8 cellular contexts compared by ENCODE assay signal in genomic region chr22:36330655-36331305, GRCh38. TPM values are rescaled to one million over a fixed set of nuclear protein-coding genes. Genes with fewer than 3 reads are reported as not detected.
DNase-seq lines count a peak whose midpoint lies in the region; ATAC-seq, FAIRE-seq and TF ChIP-seq lines count a peak whose summit lies in the region.

No MANE protein-coding gene starts in this region.

- H3K27me3 ChIP-seq in GM06990 (replicated peaks; ENCODE audit: control insufficient read depth, insufficient read depth, low read length) (no peaks in the 10 kb centered on the region), SK-N-SH (ENCODE audit: insufficient read depth) (no peaks in the 10 kb centered on the region), endothelial cell of umbilical vein (ENCODE audit: control insufficient read depth in 2 of 2, insufficient read depth in 2 of 2, low read length in 2 of 2) (no peaks in the 10 kb centered on the region), neural progenitor cell (no peaks in the 10 kb centered on the region)

- H4K20me1 ChIP-seq in SK-N-SH (ENCODE audit: insufficient read depth) (no peaks in the 10 kb centered on the region; the same call in 1 of the 2 replicates), endothelial cell of umbilical vein (replicated peaks; ENCODE audit: control insufficient read depth, extremely low read depth, insufficient read depth, low read length) (no peaks in the 10 kb centered on the region), neural progenitor cell (ENCODE audit: low read depth) (peaks cover 17% of the 10 kb centered on the region)

- H3K27me3 Mint-ChIP-seq in neural progenitor cell (ENCODE audit: insufficient read depth, low read depth): peaks cover 7% of the 10 kb centered on the region

- H3K4me1 ChIP-seq in SK-N-SH (ENCODE audit: control insufficient read depth in 1 of 2, insufficient read depth in 2 of 2, low read depth in 1 of 2, low read length in 1 of 2): peaks cover 64 to 91% of the 10 kb centered on the region in 2 experiments
- H3K4me1 ChIP-seq in endothelial cell of umbilical vein (ENCODE audit: control insufficient read depth, extremely low read depth, insufficient read depth, low read length): peaks cover 97% of the 10 kb centered on the region
- H3K4me1 ChIP-seq in neural progenitor cell: peaks cover 53% of the 10 kb centered on the region

- H3K9me3 ChIP-seq in SK-N-SH (no peaks in the 10 kb centered on the region), endothelial cell of umbilical vein (replicated peaks; ENCODE audit: control insufficient read depth, insufficient read depth, low read length) (no peaks in the 10 kb centered on the region), neural progenitor cell (ENCODE audit: low read depth) (no peaks in the 10 kb centered on the region)

- no peak for TF ChIP-seq RAD21 in SK-N-SH (IDR thresholded peaks at IDR 0.05; ENCODE audit: low read length)

- H3K27ac Mint-ChIP-seq in neural progenitor cell: peak overlapping the region; percentile 100

- H3K9me3 Mint-ChIP-seq in neural progenitor cell: no peaks in the 10 kb centered on the region

- peak overlapping the region; percentile 88 to 98 for H3K27ac ChIP-seq in SK-N-SH (ENCODE audit: low read depth in 2 of 2, low read length in 1 of 2)
- H3K27ac ChIP-seq in endothelial cell of umbilical vein (ENCODE audit: insufficient read depth, low read depth, low read length): peak overlapping the region; percentile 99
- H3K27ac ChIP-seq in neural progenitor cell: peak overlapping the region; percentile 99

- H2AFZ ChIP-seq in SK-N-SH (ENCODE audit: low read depth) (no peak overlapping the region), endothelial cell of umbilical vein (ENCODE audit: low read depth, low read length) (no peak overlapping the region), neural progenitor cell (replicated peaks) (no peak overlapping the region)

- CTCF ChIA-PET in SK-N-SH (lab: Yijun Ruan, JAX) (interaction anchor here (1.5 to 4.9 kb wide), 3 partner anchors 20 to 140 kb away, joined by 3 to 34 read pairs (median 7); no protein-coding TSS in a partner anchor), endothelial cell of umbilical vein (lab: Charles Lee) (interaction anchor here (0.6 to 5.3 kb wide), 9 partner anchors 9 to 139 kb away, joined by 3 to 56 read pairs (median 6); partner anchors contain the start of gene MYH9)

- BruUV-seq in endothelial cell of umbilical vein (replicated peaks; lab: Mats Ljungman, UMichigan): no TSS peak

- ATAC-seq in GM19328 (IDR thresholded peaks at IDR 0.05; ENCODE audit: unreplicated experiment): no peak

- peaks cover 77% of the 10 kb centered on the region for H3F3A ChIP-seq in SK-N-SH (replicated peaks; ENCODE audit: insufficient read depth)
- peaks cover 38% of the 10 kb centered on the region for H3F3A ChIP-seq in neural progenitor cell (ENCODE audit: low read depth)

- H3K79me2 ChIP-seq in SK-N-SH (ENCODE audit: insufficient read depth) (peaks cover 99% of the 10 kb centered on the region), endothelial cell of umbilical vein (ENCODE audit: control insufficient read depth, insufficient read depth, low read length) (peaks cover 74% of the 10 kb centered on the region), neural progenitor cell (ENCODE audit: low read depth) (peaks cover 64% of the 10 kb centered on the region)

- intact Hi-C loops in endothelial cell of umbilical vein (cut with micrococcal nuclease): loop anchor here (5.0 kb wide), 1 partner anchor 197 kb away; the partner anchor contains the start of gene EIF3D

- dilution Hi-C loops in endothelial cell of umbilical vein (cut with MboI; ENCODE audit: extremely low pct_ligation_motif_present, low sequenced_read_pairs): no loop called here

- WGBS in SK-N-SH (ENCODE audit: low lambda C conversion rate): 21% methylated on average over 18 of the region's 20 CpGs

- POLR2A ChIA-PET in SK-N-SH (lab: Yijun Ruan, JAX) (interaction anchor here (1.3 kb wide), 1 partner anchor 152 kb away, joined by 4 read pairs; no protein-coding TSS in a partner anchor), endothelial cell of umbilical vein (lab: Charles Lee) (interaction anchor here (0.8 to 3.8 kb wide), 8 partner anchors 24 to 137 kb away, joined by 3 to 19 read pairs (median 4); no protein-coding TSS in a partner anchor)

- DNase-seq in GM06990 (ENCODE audit: extremely low read depth, insufficient read length) (no peak), SK-N-SH (no peak), endothelial cell of umbilical vein (ENCODE audit: low read depth, low spot score) (peak; percentile 78), neural progenitor cell (ENCODE audit: low spot score) (no peak), NCI-H1417 (lab: John Stamatoyannopoulos, UW) (no peak), NCI-H2227 (lab: John Stamatoyannopoulos, UW; ENCODE audit: unreplicated experiment) (no peak)
- DNase-seq in stimulated activated CD4-positive, alpha-beta T cell treated with anti-CD3 and anti-CD28 coated beads, Interleukin-4, amount 100 ng/mL, for 24 hours: no peak

- peak overlapping the region; percentile 63 for H3K4me2 ChIP-seq in SK-N-SH
- peak overlapping the region; percentile 59 for H3K4me2 ChIP-seq in endothelial cell of umbilical vein (ENCODE audit: insufficient read depth, low read length)
- H3K4me2 ChIP-seq in neural progenitor cell: no peak overlapping the region

- H3K4me1 Mint-ChIP-seq in neural progenitor cell: peaks cover 90% of the 10 kb centered on the region

- no peaks in the 10 kb centered on the region for H3K9me1 ChIP-seq in endothelial cell of umbilical vein (replicated peaks; ENCODE audit: control insufficient read depth, extremely low read depth, insufficient read depth, low read length)

- peaks cover 30% of the 10 kb centered on the region for H3K36me3 Mint-ChIP-seq in neural progenitor cell

- FAIRE-seq in endothelial cell of umbilical vein (lab: Jason Lieb, UNC): no peak

- no peaks in the 10 kb centered on the region for H3K9me2 ChIP-seq in SK-N-SH

- peak; percentile 19 for TF ChIP-seq POLR2A in endothelial cell of umbilical vein (IDR thresholded peaks at IDR 0.05; ENCODE audit: low read depth, low read length)

- TF ChIP-seq CTCF in GM06990 (IDR thresholded peaks at IDR 0.05; ENCODE audit: insufficient read depth, low read length, poor library complexity, severe bottlenecking) (no peak), SK-N-SH (IDR thresholded peaks at IDR 0.05) (no peak), endothelial cell of umbilical vein (IDR thresholded peaks at IDR 0.05; ENCODE audit: extremely low read depth in 1 of 2, insufficient read depth in 1 of 2, low read depth in 1 of 2, low read length in 2 of 2) (no peak), neural progenitor cell (IDR thresholded peaks at IDR 0.05) (no peak)

- H3K36me3 ChIP-seq in GM06990 (ENCODE audit: control insufficient read depth, insufficient read depth, low read length) (peaks cover 41% of the 10 kb centered on the region), SK-N-SH (replicated peaks in 1 of 2; ENCODE audit: control insufficient read depth in 1 of 2, insufficient read depth in 2 of 2, low read length in 1 of 2) (peaks cover 38 to 47% of the 10 kb centered on the region in 2 experiments), endothelial cell of umbilical vein (ENCODE audit: control insufficient read depth in 2 of 2, extremely low read depth in 1 of 2, insufficient read depth in 2 of 2, low read length in 2 of 2) (peaks cover 13 to 43% of the 10 kb centered on the region in 2 experiments), neural progenitor cell (no peaks in the 10 kb centered on the region)

- peak overlapping the region; percentile 65 for H3K9ac ChIP-seq in SK-N-SH
- H3K9ac ChIP-seq in endothelial cell of umbilical vein (replicated peaks; ENCODE audit: extremely low read depth, insufficient read depth, low read length): peak overlapping the region; percentile 95
- H3K9ac ChIP-seq in neural progenitor cell: no peak overlapping the region

- H3K4me3 ChIP-seq in GM06990 (replicated peaks; ENCODE audit: low read depth, low read length) (peak overlapping the region; percentile 26; the same call in 1 of the 2 replicates), SK-N-SH (ENCODE audit: low read depth in 2 of 2, low read length in 1 of 2) (no peak overlapping the region), endothelial cell of umbilical vein (replicated peaks in 1 of 3; ENCODE audit: insufficient read depth in 1 of 3, low read depth in 1 of 3, low read length in 3 of 3) (no peak overlapping the region), neural progenitor cell (no peak overlapping the region)

- TF ChIP-seq EP300 in SK-N-SH (IDR thresholded peaks at IDR 0.05; ENCODE audit: borderline replicate concordance in 1 of 2, low read depth in 1 of 2, low read length in 1 of 2): no peak; a peak in 2 of 4 replicates

- peak overlapping the region; percentile 35 for H3K4me3 Mint-ChIP-seq in neural progenitor cell

TF ChIP-seq in SK-N-SH, 30 proteins besides CTCF, POLR2A, EP300 and RAD21 (continues in another document):
- peak; percentile 26; the same call in 1 of the 2 replicates for TF ChIP-seq SIN3A (IDR thresholded peaks at IDR 0.05; ENCODE audit: borderline replicate concordance, low read depth, low read length)

TF ChIP-seq in endothelial cell of umbilical vein, 7 proteins besides CTCF, POLR2A, EP300 and RAD21 (continues in another document):
- TF ChIP-seq FOS (IDR thresholded peaks at IDR 0.05; ENCODE audit: borderline replicate concordance, insufficient read depth, low read length) (peak; percentile 63), EZH2 (IDR thresholded peaks at IDR 0.05; ENCODE audit: borderline replicate concordance, low read depth, low read length, severe bottlenecking) (no peak), GATA2 (IDR thresholded peaks at IDR 0.05; ENCODE audit: insufficient read depth, insufficient read length, low read depth, low read length) (peak; percentile 88), POLR2AphosphoS5 (IDR thresholded peaks at IDR 0.05; ENCODE audit: insufficient read depth, low read depth, low read length) (no peak), MYC (IDR thresholded peaks at IDR 0.05; ENCODE audit: low read depth, low read length) (peak; percentile 76), JUN (IDR thresholded peaks at IDR 0.05; ENCODE audit: borderline replicate concordance, insufficient read depth, insufficient read length, low read depth) (peak; percentile 42)

RNA-seq across cellular contexts. Expression of gene MYH9, which starts 57.0 kb away (rescaled TPM):
- polyA plus RNA-seq in SK-N-SH (2012; rRNA removed) (202 and 303 TPM in 2 replicates), endothelial cell of umbilical vein (157 and 188 TPM in 2 replicates)
- polyA plus RNA-seq in SK-N-SH (2012; cell fraction: cytosol; rRNA removed): 181 and 225 TPM in 2 replicates
- polyA plus RNA-seq in SK-N-SH (2012; cell fraction: nucleus; rRNA removed): 401 and 439 TPM in 2 replicates
- total RNA-seq in endothelial cell of umbilical vein (1,331 and 1,413 TPM in 2 replicates), neural progenitor cell (ENCODE audit: low replicate concordance) (77.2 and 189 TPM in 2 replicates)
- polyA plus RNA-seq in endothelial cell of umbilical vein (2011; cell fraction: cytosol; rRNA removed): 377 and 396 TPM in 2 replicates
- 759 and 766 TPM in 2 replicates for polyA plus RNA-seq in endothelial cell of umbilical vein (2011; cell fraction: nucleus; rRNA removed)
- polyA plus RNA-seq in endothelial cell of umbilical vein (2012): 496 and 585 TPM in 2 replicates
- 1,176 and 1,679 TPM in 2 replicates for polyA minus RNA-seq in endothelial cell of umbilical vein
- 42.9 TPM for polyA minus RNA-seq in endothelial cell of umbilical vein (2011; cell fraction: cytosol; rRNA and poly(A)+ RNA removed)
- polyA minus RNA-seq in endothelial cell of umbilical vein (2011; cell fraction: nucleus; rRNA and poly(A)+ RNA removed): 498 and 877 TPM in 2 replicates
